Comparison of ENCODE assay signal across 1 cellular context in genomic region chr4:109815151-109816081, GRCh38.
TF ChIP-seq lines count a peak whose summit lies in the region.

GAR1 (plus strand) TSS chr4:109815762; CDS start chr4:109816165, 403 bp downstream.

TF ChIP-seq in K562, 482 proteins besides CTCF, POLR2A, EP300 and RAD21 (continued from another document and continues in another):
- TF ChIP-seq RREB1 (CRISPR knock-in tag; IDR thresholded peaks at IDR 0.05) (no peak), ATF2 (CRISPR knock-in tag; IDR thresholded peaks at IDR 0.05) (no peak), ILF3 (IDR thresholded peaks at IDR 0.05; ENCODE audit: borderline replicate concordance) (no peak), ELK1 (CRISPR knock-in tag; IDR thresholded peaks at IDR 0.05) (no peak), ZSCAN29 (IDR thresholded peaks at IDR 0.05) (no peak), CUX1 (CRISPR knock-in tag; IDR thresholded peaks at IDR 0.05) (no peak), BRD9 (IDR thresholded peaks at IDR 0.05; ENCODE audit: low read depth, partially characterized antibody) (no peak), ATF1 (CRISPR knock-in tag; IDR thresholded peaks at IDR 0.05) (peak; percentile 66; the same call in 1 of the 2 replicates), ATF1 (tag; IDR thresholded peaks at IDR 0.05) (peak; percentile 99), KLF16 (IDR thresholded peaks at IDR 0.05) (no peak), BRF1 (IDR thresholded peaks at IDR 0.05; ENCODE audit: borderline replicate concordance, extremely low read depth, insufficient read length) (no peak), CHD7 (IDR thresholded peaks at IDR 0.05; ENCODE audit: low read depth, low read length) (no peak), BDP1 (IDR thresholded peaks at IDR 0.05; ENCODE audit: insufficient read depth, insufficient read length) (no peak), FOXJ3 (CRISPR knock-in tag; IDR thresholded peaks at IDR 0.05) (no peak), TFE3 (CRISPR knock-in tag; IDR thresholded peaks at IDR 0.05) (no peak), ARID1B (IDR thresholded peaks at IDR 0.05) (peak; percentile 45), KAT8 (IDR thresholded peaks at IDR 0.05; ENCODE audit: low read depth) (no peak), ZNF512 (tag; IDR thresholded peaks at IDR 0.05) (no peak), NFATC3 (IDR thresholded peaks at IDR 0.05) (no peak), ZNF830 (CRISPR knock-in tag; IDR thresholded peaks at IDR 0.05) (no peak), HNRNPUL1 (IDR thresholded peaks at IDR 0.05; ENCODE audit: low read length) (no peak), ZNF384 (IDR thresholded peaks at IDR 0.05; ENCODE audit: low read depth, low read length) (no peak), YBX1 (IDR thresholded peaks at IDR 0.05) (no peak), CHD2 (IDR thresholded peaks at IDR 0.05; ENCODE audit: low read depth, low read length) (no peak), NR1H2 (CRISPR knock-in tag; IDR thresholded peaks at IDR 0.05) (no peak)
